8 cellular contexts compared by ENCODE assay signal in genomic region chr19:20167020-20167644, GRCh38. TPM values are rescaled to one million over a fixed set of nuclear protein-coding genes. Genes with fewer than 3 reads are reported as not detected.
DNase-seq lines count a peak whose midpoint lies in the region; ATAC-seq and TF ChIP-seq lines count a peak whose summit lies in the region.

ZNF486 (plus strand) TSS chr19:20167214; CDS start chr19:20167331, 117 bp downstream.

- H3K4me2 ChIP-seq in Loucy (ENCODE audit: low read depth, low read length, poor library complexity, severe bottlenecking) = peak within 1 kb of the TSS; percentile 70

- H3K9me2 ChIP-seq in Loucy (replicated peaks; ENCODE audit: low read depth, low read length) = no peaks in the 10 kb centered on the region

- H3K9me3 Mint-ChIP-seq in CD8-positive, alpha-beta T cell = peaks cover 8% of the 10 kb centered on the region

- H3K4me1 ChIP-seq in CD8-positive, alpha-beta T cell (ENCODE audit: insufficient read depth, low read length) = peaks cover 13% of the 10 kb centered on the region
- H3K4me1 ChIP-seq in Loucy (ENCODE audit: insufficient read depth, low read length, poor library complexity, severe bottlenecking) = peaks cover 27% of the 10 kb centered on the region

- POLR2A ChIA-PET in CD8-positive, alpha-beta T cell (lab: Charles Lee) = interaction anchor here (0.6 to 2.7 kb wide), 10 partner anchors 14 to 1230 kb away, joined by 3 to 14 read pairs (median 4); partner anchors contain the start of genes ZNF253, ZNF493, ZNF66 and ZNF682

- no peaks in the 10 kb centered on the region for H3K27me3 Mint-ChIP-seq in CD8-positive, alpha-beta T cell (ENCODE audit: low read depth)

- H3F3A ChIP-seq in Loucy (ENCODE audit: low read depth) = no peaks in the 10 kb centered on the region; the same call in 1 of the 2 replicates

- no peak for TF ChIP-seq CTCF in CD8-positive, alpha-beta T cell (IDR thresholded peaks at IDR 0.05)
- TF ChIP-seq CTCF in Loucy (conservative IDR thresholded peaks at IDR 0.05; ENCODE audit: low read length) (no peak), choroid plexus epithelial cell (conservative IDR thresholded peaks at IDR 0.05; ENCODE audit: low read depth, low read length) (no peak), kidney epithelial cell (IDR thresholded peaks at IDR 0.05; ENCODE audit: insufficient read depth, low read length, poor library complexity, severe bottlenecking) (no peak)

- H3K9ac ChIP-seq in Loucy (ENCODE audit: low read depth, low read length, poor library complexity, severe bottlenecking) = peak within 1 kb of the TSS; percentile 81

- H3K27me3 ChIP-seq in CD8-positive, alpha-beta T cell (ENCODE audit: insufficient read depth, low read length) = no peaks in the 10 kb centered on the region
- H3K27me3 ChIP-seq in Loucy (ENCODE audit: insufficient read depth, low read length, poor library complexity, severe bottlenecking) (no peaks in the 10 kb centered on the region), kidney epithelial cell (ENCODE audit: control insufficient read depth, insufficient read depth, low read length) (no peaks in the 10 kb centered on the region)

- H3K79me2 ChIP-seq in Loucy (ENCODE audit: insufficient read depth, low read length) = peaks cover 50% of the 10 kb centered on the region

- peak; percentile 97 for ATAC-seq in CD8-positive, alpha-beta T cell
- ATAC-seq in GM21526 (IDR thresholded peaks at IDR 0.05; ENCODE audit: low FRiP score, unreplicated experiment) (peak; percentile 74), HG03025 (IDR thresholded peaks at IDR 0.05; ENCODE audit: low FRiP score, unreplicated experiment) (no peak)

- DNase-seq in CD8-positive, alpha-beta T cell = peak; percentile 83 to 95 (median 90)
- peak; percentile 87 to 89 for DNase-seq in activated CD4-positive, alpha-beta T cell treated with anti-CD3 and anti-CD28 coated beads for 24 hours (ENCODE audit: low read depth in 2 of 2)
- DNase-seq in choroid plexus epithelial cell (ENCODE audit: low read depth) = peak; percentile 98
- DNase-seq in kidney epithelial cell (ENCODE audit: low read depth) = peak; percentile 85
- DNase-seq in stimulated activated CD4-positive, alpha-beta T cell treated with anti-CD3 and anti-CD28 coated beads, Interleukin-12 subunit alpha, Interleukin-12 subunit beta, amount 100 ng/mL, for 48 hours (ENCODE audit: low read depth in 2 of 3, low spot score in 1 of 3) = peak; percentile 86 to 89 (median 89)

- intact Hi-C loops in CD8-positive, alpha-beta T cell (cut with DNase I, micrococcal nuclease) = loop anchor here (1.0 to 10.0 kb wide), 10 partner anchors 70 to 756 kb away; partner anchors contain the start of genes ZNF682 (in 2 of the 2), ZNF90 (in 2 of the 2), CILP2 (in 1 of the 2) and ZNF85 (in 1 of the 2)

- no peaks in the 10 kb centered on the region for H4K20me1 ChIP-seq in Loucy (ENCODE audit: insufficient read depth, low read length, poor library complexity, severe bottlenecking)

- H3K36me3 ChIP-seq in CD8-positive, alpha-beta T cell (ENCODE audit: insufficient read depth, low read length) = no peaks in the 10 kb centered on the region
- no peaks in the 10 kb centered on the region for H3K36me3 ChIP-seq in Loucy (ENCODE audit: insufficient read depth, low read length)
- H3K36me3 ChIP-seq in kidney epithelial cell (ENCODE audit: control insufficient read depth, insufficient read depth, low read length) = no peaks in the 10 kb centered on the region

- peak within 1 kb of the TSS; percentile 54 for H3K27ac ChIP-seq in CD8-positive, alpha-beta T cell (ENCODE audit: low read depth, low read length)

- peak within 1 kb of the TSS; percentile 74 for H3K4me3 ChIP-seq in CD8-positive, alpha-beta T cell (ENCODE audit: low read depth, low read length)
- H3K4me3 ChIP-seq in Loucy (ENCODE audit: low read length, poor library complexity, severe bottlenecking) (peak within 1 kb of the TSS; percentile 79), choroid plexus epithelial cell (ENCODE audit: low read depth, low read length) (peak within 1 kb of the TSS; percentile 72), kidney epithelial cell (ENCODE audit: low read depth, low read length) (peak within 1 kb of the TSS; percentile 92)

- H3K9me3 ChIP-seq in CD8-positive, alpha-beta T cell (ENCODE audit: low read length) = no peaks in the 10 kb centered on the region
- no peaks in the 10 kb centered on the region for H3K9me3 ChIP-seq in Loucy (ENCODE audit: insufficient read depth, low read depth, low read length)

- peaks cover 57% of the 10 kb centered on the region for H3K4me1 Mint-ChIP-seq in CD8-positive, alpha-beta T cell (ENCODE audit: low read depth)

- peaks cover 30% of the 10 kb centered on the region for H3K36me3 Mint-ChIP-seq in CD8-positive, alpha-beta T cell

- H3K4me3 Mint-ChIP-seq in CD8-positive, alpha-beta T cell = peak within 1 kb of the TSS; percentile 97

- no peak within 1 kb of the TSS for H2AFZ ChIP-seq in Loucy (ENCODE audit: low read length)

- peak within 1 kb of the TSS; percentile 92 for H3K27ac Mint-ChIP-seq in CD8-positive, alpha-beta T cell

- CTCF ChIA-PET in CD8-positive, alpha-beta T cell (lab: Charles Lee) = interaction anchor here (0.6 to 0.9 kb wide), 2 partner anchors 130 to 1070 kb away, joined by 3 to 4 read pairs; no protein-coding TSS in a partner anchor

RNA-seq across cellular contexts. Expression of gene ZNF486, which starts in this region (rescaled TPM):
- total RNA-seq in CD8-positive, alpha-beta T cell = 1 to 10 TPM; 3.7 to 4.7 TPM
- 20.1 and 24.6 TPM in 2 replicates for total RNA-seq in kidney epithelial cell
